16 cellular contexts compared by ENCODE assay signal in genomic region chr1:156754219-156754618, GRCh38. TPM values are rescaled to one million over a fixed set of nuclear protein-coding genes. Genes with fewer than 3 reads are reported as not detected.
DNase-seq lines count a peak whose midpoint lies in the region; ATAC-seq and TF ChIP-seq lines count a peak whose summit lies in the region.
"Had no signal": no experiment of that assay in that cellular context is flagged by ENCODE, and none has a peak within 500 bp of the region (broad histone marks: within the 10 kb centered on the region; RNA-seq: fewer than 3 reads in every experiment).

No MANE protein-coding gene starts in this region.

- no peaks in the 10 kb centered on the region for H3K27me3 ChIP-seq in BLaER1 treated with 17β-estradiol and CSF1 and Interleukin-3, amounts not matched to agents 10 nM and 100 nM
- no peaks in the 10 kb centered on the region for H3K27me3 ChIP-seq in HCT116 (ENCODE audit: insufficient read depth, low read length)

- no peak for TF ChIP-seq POLR2A in HCT116 (IDR thresholded peaks at IDR 0.05; ENCODE audit: borderline replicate concordance, extremely low read depth, insufficient read depth, insufficient read length)

- H3K9ac ChIP-seq in BLaER1 treated with 17β-estradiol and CSF1 and Interleukin-3, amounts not matched to agents 10 nM and 100 nM, result peak overlapping the region in 8 of 11 experiments; percentile 15 to 100 (median 99); a peak in 9 of 22 replicates
- H3K9ac ChIP-seq in HCT116 (ENCODE audit: low read length), result no peak overlapping the region
- H3K9ac ChIP-seq: KMS-11 had no signal

- intact Hi-C loops in HCT116 (cut with micrococcal nuclease), result no loop called here

- no peak overlapping the region; a peak in 1 of 20 replicates for H3K4me3 ChIP-seq in BLaER1 treated with 17β-estradiol and CSF1 and Interleukin-3, amounts not matched to agents 10 nM and 100 nM
- no peak overlapping the region for H3K4me3 ChIP-seq in HCT116 (replicated peaks in 1 of 2; ENCODE audit: low read depth in 1 of 2, low read length in 2 of 2)
- H3K4me3 ChIP-seq: thoracic aorta had no signal

- no peaks in the 10 kb centered on the region for H4K20me1 ChIP-seq in BLaER1 treated with 17β-estradiol and CSF1 and Interleukin-3, amounts not matched to agents 10 nM and 100 nM
- no peaks in the 10 kb centered on the region for H4K20me1 ChIP-seq in HCT116 (ENCODE audit: insufficient read depth)

- TSS peak; percentile 19 for BruUV-seq in HCT116 (replicated peaks; lab: Mats Ljungman, UMichigan)

- CTCF ChIA-PET in HCT116 (lab: Charles Lee), result no interaction called here

- H3K27ac ChIP-seq in BLaER1 treated with 17β-estradiol and CSF1 and Interleukin-3, amounts not matched to agents 10 nM and 100 nM, result peak overlapping the region in 9 of 11 experiments; percentile 96 to 100 (median 99); a peak in 17 of 22 replicates
- no peak overlapping the region for H3K27ac ChIP-seq in HCT116 (ENCODE audit: low read depth, low read length)
- H3K27ac ChIP-seq: KMS-11, thoracic aorta had no signal

- no peak overlapping the region for H2AFZ ChIP-seq in HCT116 (ENCODE audit: low read depth, low read length, poor library complexity, severe bottlenecking)

- H3K9me3 ChIP-seq in BLaER1 treated with 17β-estradiol and CSF1 and Interleukin-3, amounts not matched to agents 10 nM and 100 nM (replicated peaks in 1 of 11), result no peaks in the 10 kb centered on the region
- no peaks in the 10 kb centered on the region for H3K9me3 ChIP-seq in HCT116 (ENCODE audit: control insufficient read depth in 1 of 2, insufficient read depth in 1 of 2, low read depth in 1 of 2, low read length in 2 of 2)
- H3K9me3 ChIP-seq: thoracic aorta had no signal

- peaks cover 30 to 39% (median 35%) of the 10 kb centered on the region in 10 experiments for H3K4me1 ChIP-seq in BLaER1 treated with 17β-estradiol and CSF1 and Interleukin-3, amounts not matched to agents 10 nM and 100 nM
- peaks cover 6 to 29% of the 10 kb centered on the region in 2 experiments; a peak in 3 of 4 replicates for H3K4me1 ChIP-seq in HCT116 (ENCODE audit: control insufficient read depth in 1 of 2, insufficient read depth in 2 of 2, low read length in 2 of 2)

- POLR2A ChIA-PET in HCT116 (lab: Charles Lee), result interaction anchor here (1.3 kb wide), 1 partner anchor 13 kb away, joined by 4 read pairs; the partner anchor contains the start of gene MRPL24

- peaks cover 0 to 13% (median 7%) of the 10 kb centered on the region in 11 experiments; a peak in 10 of 22 replicates for H3K36me3 ChIP-seq in BLaER1 treated with 17β-estradiol and CSF1 and Interleukin-3, amounts not matched to agents 10 nM and 100 nM
- H3K36me3 ChIP-seq in HCT116 (ENCODE audit: control insufficient read depth in 1 of 2, insufficient read depth in 2 of 2, low read length in 2 of 2), result no peaks in the 10 kb centered on the region; a peak in 1 of 4 replicates
- H3K36me3 ChIP-seq: thoracic aorta had no signal

- RAD21 ChIA-PET in HCT116 (lab: Charles Lee; ENCODE audit: low non-redundant PET in 1 of 2, low total read pairs in 2 of 2, uncharacterized antibody in 2 of 2, unreplicated experiment in 2 of 2), result no interaction called here

- H3K79me2 ChIP-seq in HCT116 (ENCODE audit: insufficient read depth, low read length), result peaks cover 43% of the 10 kb centered on the region

- no peak for TF ChIP-seq CTCF in HCT116 (IDR thresholded peaks at IDR 0.05 in 2 of 3, conservative IDR thresholded peaks at IDR 0.05 in 1 of 3; ENCODE audit: borderline replicate concordance in 1 of 3, insufficient read depth in 1 of 3, low read depth in 2 of 3, low read length in 2 of 3)

- TF ChIP-seq RAD21 in HCT116 (IDR thresholded peaks at IDR 0.05; ENCODE audit: low read depth), result no peak

- no peak for DNase-seq in HCT116 (ENCODE audit: low read depth, low spot score)
- peak; percentile 56 for DNase-seq in NCI-H526 treated with DMSO at 0.1 percent for 48 hours (lab: John Stamatoyannopoulos, UW)
- DNase-seq in myocyte (ENCODE audit: low read depth), result peak; percentile 64
- DNase-seq in GM03348 (ENCODE audit: low spot score), result no peak
- no peak for DNase-seq in NCI-H1105 (lab: John Stamatoyannopoulos, UW)
- no peak for DNase-seq in NCI-H1092 treated with DMSO at 0.1 percent for 48 hours (lab: John Stamatoyannopoulos, UW)
- DNase-seq: activated CD4-positive, alpha-beta T cell treated with anti-CD3 and anti-CD28 coated beads for 1 hour; activated CD8-positive, alpha-beta memory T cell treated with anti-CD3 and anti-CD28 coated beads, Interleukin-2, amount 10 ng/mL, durations not matched to agents 7 days and 5 days; aorta; endodermal cell; SHP77 treated with DMSO at 0.1 percent for 48 hours; T-helper 9 cell had no signal

- no peaks in the 10 kb centered on the region for H3K9me2 ChIP-seq in HCT116 (ENCODE audit: insufficient read depth)

- ATAC-seq in HCT116 (no peak), GM21737 (IDR thresholded peaks at IDR 0.05; ENCODE audit: unreplicated experiment) (no peak)
- ATAC-seq: activated CD8-positive, alpha-beta memory T cell treated with anti-CD3 and anti-CD28 coated beads, Interleukin-2, amount 10 ng/mL, durations not matched to agents 7 days and 5 days had no signal

- peak overlapping the region; percentile 81 to 97 (median 87) for H3K4me2 ChIP-seq in BLaER1 treated with 17β-estradiol and CSF1 and Interleukin-3, amounts not matched to agents 10 nM and 100 nM
- H3K4me2 ChIP-seq in HCT116 (ENCODE audit: low read length), result no peak overlapping the region
- H3K4me2 ChIP-seq: KMS-11 had no signal

TF ChIP-seq in HCT116, 20 proteins besides CTCF, POLR2A, EP300 and RAD21:
- TF ChIP-seq EGR1 (IDR thresholded peaks at IDR 0.05; ENCODE audit: low read depth), result no peak
- TF ChIP-seq YY1 (IDR thresholded peaks at IDR 0.05; ENCODE audit: extremely low read depth, insufficient replicate concordance, low read depth, low read length), result no peak
- no peak for TF ChIP-seq ZNF274 (IDR thresholded peaks at IDR 0.05; ENCODE audit: low read depth, low read length)

RNA-seq across cellular contexts. Expression of gene HDGF, which starts 2.7 kb away (rescaled TPM):
- total RNA-seq in HCT116 (2021; ENCODE audit: unreplicated experiment) (304 TPM), myocyte (299 and 305 TPM in 2 replicates)
- 151 and 187 TPM in 2 replicates for polyA plus RNA-seq in HCT116 (2012)
- polyA plus RNA-seq in myocyte (2012), result 214 TPM

RNA-seq across cellular contexts. Expression of gene PRCC, which starts 13.1 kb away (rescaled TPM):
- total RNA-seq in HCT116 (2021; ENCODE audit: unreplicated experiment), result 78.1 TPM
- polyA plus RNA-seq in HCT116 (2012), result 46.0 and 53.9 TPM in 2 replicates
- 50.1 and 52.6 TPM in 2 replicates for total RNA-seq in myocyte
- 68.2 TPM for polyA plus RNA-seq in myocyte (2012)

RNA-seq across cellular contexts. Expression of gene MRPL24, which starts 13.3 kb away (rescaled TPM):
- total RNA-seq in HCT116 (2021; ENCODE audit: unreplicated experiment), result 111 TPM
- 106 and 142 TPM in 2 replicates for polyA plus RNA-seq in HCT116 (2012)
- total RNA-seq in myocyte, result 60.6 and 65.6 TPM in 2 replicates
- polyA plus RNA-seq in myocyte (2012), result 107 TPM

RNA-seq across cellular contexts. Expression of gene ISG20L2, which starts 25.7 kb away (rescaled TPM):
- total RNA-seq in HCT116 (2021; ENCODE audit: unreplicated experiment) (41.7 TPM), myocyte (12.8 and 19.7 TPM in 2 replicates)
- polyA plus RNA-seq in HCT116 (2012), result 19.9 and 23.3 TPM in 2 replicates
- polyA plus RNA-seq in myocyte (2012), result 24.2 TPM

RNA-seq across cellular contexts. Expression of gene METTL25B, which starts 25.9 kb away (rescaled TPM):
- total RNA-seq in HCT116 (2021; ENCODE audit: unreplicated experiment), result 36.5 TPM
- polyA plus RNA-seq in HCT116 (2012), result 32.6 and 39.7 TPM in 2 replicates
- 8.9 and 13.5 TPM in 2 replicates for total RNA-seq in myocyte
- polyA plus RNA-seq in myocyte (2012), result 17.0 TPM

Comparison
In these comparisons a context has a peak if more than half of its experiments do, and no peak if none do; other contexts are left out.
1. DNase-seq: peak in NCI-H526 treated with DMSO at 0.1 percent for 48 hours (single experiment) and myocyte (single experiment); none in HCT116 (single experiment), GM03348 (single experiment), NCI-H1105 (single experiment) and NCI-H1092 treated with DMSO at 0.1 percent for 48 hours (single experiment).